ENCODE assay signal across 13 cellular contexts in genomic region chr9:135251996-135252760, GRCh38.
DNase-seq lines count a peak whose midpoint lies in the region; ATAC-seq and TF ChIP-seq lines count a peak whose summit lies in the region.
"Had no signal": no experiment of that assay in that cellular context is flagged by ENCODE, and none has a peak within 500 bp of the region (broad histone marks: within the 10 kb centered on the region; RNA-seq: fewer than 3 reads in every experiment).

No MANE protein-coding gene starts in this region.

- no peak overlapping the region for H3K4me2 ChIP-seq in neuronal stem cell (ENCODE audit: insufficient read depth, low read length, poor library complexity, severe bottlenecking)

- H2AFZ ChIP-seq in neuronal stem cell (ENCODE audit: low read length), result no peak overlapping the region

- H3K36me3 ChIP-seq in right atrium auricular region (no peaks in the 10 kb centered on the region), endodermal cell (ENCODE audit: control insufficient read depth, insufficient read depth, low read length) (no peaks in the 10 kb centered on the region), neuronal stem cell (replicated peaks in 1 of 2; ENCODE audit: control insufficient read depth in 2 of 2, insufficient read depth in 2 of 2, low read length in 2 of 2) (no peaks in the 10 kb centered on the region), aorta (ENCODE audit: control insufficient read depth in 1 of 2, insufficient read depth in 2 of 2, low read length in 1 of 2) (no peaks in the 10 kb centered on the region)

- peak overlapping the region; percentile 2 for H2BK12ac ChIP-seq in neuronal stem cell (ENCODE audit: low read length)

- H3K27me3 ChIP-seq in right atrium auricular region (no peaks in the 10 kb centered on the region), endodermal cell (ENCODE audit: control insufficient read depth, insufficient read depth, low read length, poor library complexity, severe bottlenecking) (no peaks in the 10 kb centered on the region), neuronal stem cell (ENCODE audit: control insufficient read depth in 3 of 3, insufficient read depth in 3 of 3, low read depth in 1 of 3, low read length in 3 of 3) (peaks cover 0 to 25% (median 3%) of the 10 kb centered on the region in 3 experiments), aorta (ENCODE audit: control insufficient read depth in 1 of 2, insufficient read depth in 2 of 2, low read length in 1 of 2) (no peaks in the 10 kb centered on the region)

- H2AK5ac ChIP-seq in neuronal stem cell (ENCODE audit: low read depth, low read length), result peak overlapping the region; percentile 82

- peak overlapping the region; percentile 65 for H3K14ac ChIP-seq in neuronal stem cell (ENCODE audit: low read length)

- ATAC-seq in left ventricle myocardium superior (no peak), aorta (ENCODE audit: low FRiP score) (no peak)
- ATAC-seq: GM12878, Panc1 had no signal

- H2BK15ac ChIP-seq in neuronal stem cell (ENCODE audit: low read length), result peak overlapping the region; percentile 3

- intact Hi-C loops in left ventricle myocardium superior (cut with micrococcal nuclease), result no loop called here
- intact Hi-C loops in aorta (cut with DNase I), result no loop called here

- H3K18ac ChIP-seq in neuronal stem cell (ENCODE audit: low read length), result peak overlapping the region; percentile 96

- H3K4me3 ChIP-seq in right atrium auricular region, result no peak overlapping the region
- no peak overlapping the region for H3K4me3 ChIP-seq in endodermal cell (ENCODE audit: low read length)
- H3K4me3 ChIP-seq in neuronal stem cell (ENCODE audit: low read length in 2 of 2), result peak overlapping the region in 1 of 2 donors; percentile 12
- no peak overlapping the region for H3K4me3 ChIP-seq in aorta (ENCODE audit: low read length in 2 of 2)
- H3K4me3 ChIP-seq: GM12878 had no signal

- H3K4me1 ChIP-seq in right atrium auricular region (no peaks in the 10 kb centered on the region), endodermal cell (ENCODE audit: control insufficient read depth, insufficient read depth, low read length) (no peaks in the 10 kb centered on the region), neuronal stem cell (ENCODE audit: control insufficient read depth in 2 of 2, insufficient read depth in 1 of 2, low read depth in 1 of 2, low read length in 2 of 2) (peaks cover 0 to 30% of the 10 kb centered on the region in 2 donors), aorta (ENCODE audit: control insufficient read depth in 1 of 2, insufficient read depth in 2 of 2, low read length in 2 of 2) (no peaks in the 10 kb centered on the region)

- no peaks in the 10 kb centered on the region for H3K4me1 Mint-ChIP-seq in endodermal cell

- H3K9me3 ChIP-seq in right atrium auricular region (no peaks in the 10 kb centered on the region), endodermal cell (ENCODE audit: control insufficient read depth, low read length) (no peaks in the 10 kb centered on the region), neuronal stem cell (replicated peaks in 1 of 2; ENCODE audit: control insufficient read depth in 2 of 2, insufficient read depth in 1 of 2, low read depth in 1 of 2, low read length in 2 of 2) (peaks cover 0 to 4% of the 10 kb centered on the region in 2 donors), aorta (ENCODE audit: control insufficient read depth, low read length) (no peaks in the 10 kb centered on the region)

- TF ChIP-seq CTCF in right atrium auricular region (IDR thresholded peaks at IDR 0.05) (no peak), endodermal cell (conservative IDR thresholded peaks at IDR 0.05) (peak; percentile 33)

- H3K79me1 ChIP-seq in neuronal stem cell (ENCODE audit: low read depth, low read length), result no peaks in the 10 kb centered on the region

- H3K27ac ChIP-seq in right atrium auricular region, result no peak overlapping the region
- no peak overlapping the region for H3K27ac ChIP-seq in endodermal cell (ENCODE audit: low read depth, low read length)
- H3K27ac ChIP-seq in neuronal stem cell (replicated peaks; ENCODE audit: low read length), result no peak overlapping the region
- no peak overlapping the region for H3K27ac ChIP-seq in aorta (ENCODE audit: low read depth in 1 of 2, low read length in 2 of 2)

- H4K91ac ChIP-seq in neuronal stem cell (ENCODE audit: low read depth, low read length, poor library complexity), result no peak overlapping the region

- H2BK5ac ChIP-seq in neuronal stem cell (ENCODE audit: low read length), result no peak overlapping the region

- H3K9ac ChIP-seq in endodermal cell (ENCODE audit: extremely low read depth, low read length, poor library complexity, severe bottlenecking) (no peak overlapping the region), neuronal stem cell (ENCODE audit: low read depth, low read length, poor library complexity) (peak overlapping the region; percentile 60)

- H4K8ac ChIP-seq in neuronal stem cell (ENCODE audit: low read depth, low read length), result no peak overlapping the region

- H3K27ac Mint-ChIP-seq in endodermal cell, result no peak overlapping the region

- no peaks in the 10 kb centered on the region for H3K27me3 Mint-ChIP-seq in endodermal cell (ENCODE audit: insufficient read depth)

- no peaks in the 10 kb centered on the region for H3K36me3 Mint-ChIP-seq in endodermal cell (ENCODE audit: low read depth)

- H3K4me3 Mint-ChIP-seq in endodermal cell, result no peak overlapping the region

- H3K9me3 Mint-ChIP-seq in endodermal cell, result no peaks in the 10 kb centered on the region

- no peak overlapping the region for H2BK120ac ChIP-seq in neuronal stem cell (ENCODE audit: low read depth, low read length)

- DNase-seq in left ventricle myocardium superior (peak; percentile 14), right atrium auricular region (ENCODE audit: low spot score) (no peak), endodermal cell (no peak), neuronal stem cell (ENCODE audit: low spot score) (no peak), aorta (peak; percentile 21 to 51), NCI-H2029 treated with DMSO at 0.1 percent for 48 hours (lab: John Stamatoyannopoulos, UW) (no peak), NCI-H748 (lab: John Stamatoyannopoulos, UW; ENCODE audit: unreplicated experiment) (no peak)
- no peak for DNase-seq in activated T-cell treated with anti-CD3 and anti-CD28 coated beads, Interleukin-2, amount 50 U/mL, for 1 hour
- DNase-seq: NCI-H1694 treated with DMSO at 0.1 percent for 48 hours, NCI-H748 treated with DMSO at 0.1 percent for 48 hours, SIG-M5 had no signal

- peak overlapping the region; percentile 37 for H3K23ac ChIP-seq in neuronal stem cell (ENCODE audit: low read depth, low read length, poor library complexity)

- H3K4ac ChIP-seq in neuronal stem cell (ENCODE audit: low read length), result peak overlapping the region; percentile 7

- 91 to 93% methylated on average over 28 to 30 of the region's 30 CpGs for WGBS in endodermal cell (ENCODE audit: insufficient coverage in 1 of 2, insufficient read length in 1 of 2), 2 experiments
- no CpG with 5 or more reads among the region's 30 CpGs for WGBS in neuronal stem cell (ENCODE audit: extremely low coverage in 2 of 2, insufficient read length in 2 of 2, insufficient replicate concordance in 1 of 2), 2 donors
- WGBS in aorta, 2 donors, result 81 to 86% methylated on average over 30 of the region's 30 CpGs

Comparison
In these comparisons a context has a peak if more than half of its experiments do, and no peak if none do; other contexts are left out.
1. DNase-seq: peak in left ventricle myocardium superior (single experiment) and aorta (2 of 2); none in right atrium auricular region (single experiment), endodermal cell (single experiment), neuronal stem cell (single experiment), NCI-H2029 treated with DMSO at 0.1 percent for 48 hours (single experiment), activated T-cell treated with anti-CD3 and anti-CD28 coated beads, Interleukin-2, amount 50 U/mL, for 1 hour (single experiment) and NCI-H748 (single experiment).